32 cellular contexts compared by ENCODE assay signal in genomic region chr2:143431316-143431715, GRCh38.
A peak's percentile ranks its signal among the peaks of the same experiment; 100 is the strongest.
DNase-seq lines count a peak whose midpoint lies in the region; ATAC-seq, FAIRE-seq and TF ChIP-seq lines count a peak whose summit lies in the region.
"Had no signal": no experiment of that assay in that cellular context is flagged by ENCODE, and none has a peak within 500 bp of the region (broad histone marks: within the 10 kb centered on the region; RNA-seq: fewer than 3 reads in every experiment).

No MANE protein-coding gene starts in this region.

- H3K4me2 ChIP-seq in Karpas-422 (ENCODE audit: low read depth, low read length, poor library complexity, severe bottlenecking), result no peak overlapping the region

- H3K27ac Mint-ChIP-seq in stimulated activated effector memory CD8-positive, alpha-beta T cell treated with anti-CD3 and anti-CD28 coated beads, Interleukin-12 subunit alpha, Interleukin-12 subunit beta, amount 100 ng/mL, for 72 hours, result peak overlapping the region; percentile 29
- H3K27ac Mint-ChIP-seq: activated CD8-positive, alpha-beta T cell treated with anti-CD3 and anti-CD28 coated beads for 36 hours; activated naive CD8-positive, alpha-beta T cell treated with anti-CD3 and anti-CD28 coated beads, Interleukin-2, amount 10 ng/mL, durations not matched to agents 7 days and 5 days; endodermal cell; natural killer cell; stimulated activated naive B cell treated with anti-CD40 and anti-IgM and Interleukin-4, amounts not matched to agents 10 μg/mL and 1 μg/mL and 100 μg/mL, for 72 hours had no signal

- peaks cover 67% of the 10 kb centered on the region for H3K4me1 Mint-ChIP-seq in stimulated activated effector memory CD8-positive, alpha-beta T cell treated with anti-CD3 and anti-CD28 coated beads, Interleukin-12 subunit alpha, Interleukin-12 subunit beta, amount 100 ng/mL, for 72 hours
- H3K4me1 Mint-ChIP-seq: activated naive CD8-positive, alpha-beta T cell treated with anti-CD3 and anti-CD28 coated beads, Interleukin-2, amount 10 ng/mL, durations not matched to agents 7 days and 5 days; endodermal cell had no signal

- H3K4me3 ChIP-seq in Karpas-422 (ENCODE audit: low read length), result no peak overlapping the region
- H3K4me3 ChIP-seq: ascending aorta, lung, sigmoid colon, upper lobe of left lung had no signal

- no peak for TF ChIP-seq POLR2A in GM12891 (IDR thresholded peaks at IDR 0.05; ENCODE audit: low read depth, low read length)

- H3K9me3 ChIP-seq in Karpas-422 (ENCODE audit: low read length), result no peaks in the 10 kb centered on the region
- H3K9me3 ChIP-seq: ascending aorta, Caco-2, sigmoid colon, upper lobe of left lung had no signal

- peak; percentile 35 for FAIRE-seq in GM12891 (lab: Jason Lieb, UNC)
- FAIRE-seq: HTR-8/SVneo had no signal

- H3K36me3 Mint-ChIP-seq in stimulated activated effector memory CD8-positive, alpha-beta T cell treated with anti-CD3 and anti-CD28 coated beads, Interleukin-12 subunit alpha, Interleukin-12 subunit beta, amount 100 ng/mL, for 72 hours, result peaks cover 11% of the 10 kb centered on the region
- H3K36me3 Mint-ChIP-seq: natural killer cell had no signal

- H3K9me2 ChIP-seq in Karpas-422 (replicated peaks; ENCODE audit: insufficient read depth, low read length), result no peaks in the 10 kb centered on the region

- no peak overlapping the region for H2AFZ ChIP-seq in Karpas-422 (ENCODE audit: low read length)

- no peak overlapping the region for H3K9ac ChIP-seq in Karpas-422 (ENCODE audit: low read length)

- DNase-seq in GM12891 (ENCODE audit: insufficient read length, low spot score) (no peak), fibroblast of peridontal ligament (ENCODE audit: extremely low read depth) (peak; percentile 36), Karpas-422 (no peak), activated gamma-delta T cell treated with Interleukin-2 at 50 U/mL for 16 hours (no peak)
- no peak for DNase-seq in stimulated activated effector memory CD8-positive, alpha-beta T cell treated with anti-CD3 and anti-CD28 coated beads, Interleukin-12 subunit alpha, Interleukin-12 subunit beta, amount 100 ng/mL, for 72 hours (ENCODE audit: low spot score in 2 of 2)
- DNase-seq: activated CD8-positive, alpha-beta T cell treated with anti-CD3 and anti-CD28 coated beads for 36 hours; activated effector memory CD4-positive, alpha-beta T cell treated with Interleukin-2 at 50 U/mL for 16 hours; activated naive CD8-positive, alpha-beta T cell treated with anti-CD3 and anti-CD28 coated beads, Interleukin-2, amount 10 ng/mL, durations not matched to agents 7 days and 5 days; C1 segment of cervical spinal cord; Caco-2; cortex of kidney; DMS53; endodermal cell; GDM1; hippocampal formation; KG1; MM.1S; natural killer cell; NCI-H1930; NCI-H2171 treated with DMSO at 0.1 percent for 48 hours; NCI-H524 treated with DMSO at 0.1 percent for 48 hours; occipital lobe; SHP77; sigmoid colon; stimulated activated naive B cell treated with anti-CD40 and anti-IgM and Interleukin-4, amounts not matched to agents 10 μg/mL and 1 μg/mL and 100 μg/mL, for 72 hours; upper lobe of left lung had no signal

- H3K9me3 Mint-ChIP-seq in stimulated activated effector memory CD8-positive, alpha-beta T cell treated with anti-CD3 and anti-CD28 coated beads, Interleukin-12 subunit alpha, Interleukin-12 subunit beta, amount 100 ng/mL, for 72 hours, result no peaks in the 10 kb centered on the region
- H3K9me3 Mint-ChIP-seq: activated CD8-positive, alpha-beta T cell treated with anti-CD3 and anti-CD28 coated beads for 36 hours; activated naive CD8-positive, alpha-beta T cell treated with anti-CD3 and anti-CD28 coated beads, Interleukin-2, amount 10 ng/mL, durations not matched to agents 7 days and 5 days; endodermal cell; natural killer cell; stimulated activated naive B cell treated with anti-CD40 and anti-IgM and Interleukin-4, amounts not matched to agents 10 μg/mL and 1 μg/mL and 100 μg/mL, for 72 hours had no signal

- no peaks in the 10 kb centered on the region for H4K20me1 ChIP-seq in Karpas-422 (ENCODE audit: insufficient read depth, low read depth, low read length)

- ATAC-seq in SK-N-SH treated with all-trans-retinoic acid at 6 μM for 48 hours (peak; percentile 57; the same call in 2 of the 3 replicates), GM21381 (IDR thresholded peaks at IDR 0.05; ENCODE audit: unreplicated experiment) (no peak)
- no peak for ATAC-seq in stimulated activated effector memory CD8-positive, alpha-beta T cell treated with anti-CD3 and anti-CD28 coated beads, Interleukin-12 subunit alpha, Interleukin-12 subunit beta, amount 100 ng/mL, for 72 hours
- ATAC-seq: activated CD8-positive, alpha-beta T cell treated with anti-CD3 and anti-CD28 coated beads for 36 hours; esophagus mucosa; natural killer cell; stimulated activated naive B cell treated with anti-CD40 and anti-IgM and Interleukin-4, amounts not matched to agents 10 μg/mL and 1 μg/mL and 100 μg/mL, for 72 hours had no signal

- H3K36me3 ChIP-seq in Karpas-422 (ENCODE audit: insufficient read depth, low read length), result no peaks in the 10 kb centered on the region
- H3K36me3 ChIP-seq: ascending aorta, sigmoid colon, upper lobe of left lung had no signal

- H3K27ac ChIP-seq in Karpas-422 (ENCODE audit: low read length), result no peak overlapping the region
- H3K27ac ChIP-seq: ascending aorta, sigmoid colon, upper lobe of left lung had no signal

- H3K4me1 ChIP-seq in Karpas-422 (ENCODE audit: low read length), result no peaks in the 10 kb centered on the region
- H3K4me1 ChIP-seq: ascending aorta, Caco-2, sigmoid colon, upper lobe of left lung had no signal

- no peaks in the 10 kb centered on the region for H3K27me3 ChIP-seq in Karpas-422 (ENCODE audit: low read length)
- H3K27me3 ChIP-seq: ascending aorta, sigmoid colon, upper lobe of left lung had no signal

- no peaks in the 10 kb centered on the region for H3K79me2 ChIP-seq in Karpas-422 (ENCODE audit: low read length)

- H3K4me3 Mint-ChIP-seq in stimulated activated effector memory CD8-positive, alpha-beta T cell treated with anti-CD3 and anti-CD28 coated beads, Interleukin-12 subunit alpha, Interleukin-12 subunit beta, amount 100 ng/mL, for 72 hours, result no peak overlapping the region
- H3K4me3 Mint-ChIP-seq: activated CD8-positive, alpha-beta T cell treated with anti-CD3 and anti-CD28 coated beads for 36 hours; activated naive CD8-positive, alpha-beta T cell treated with anti-CD3 and anti-CD28 coated beads, Interleukin-2, amount 10 ng/mL, durations not matched to agents 7 days and 5 days; endodermal cell; natural killer cell; stimulated activated naive B cell treated with anti-CD40 and anti-IgM and Interleukin-4, amounts not matched to agents 10 μg/mL and 1 μg/mL and 100 μg/mL, for 72 hours had no signal

TF ChIP-seq in GM12891, 5 proteins besides CTCF, POLR2A, EP300 and RAD21:
- TF ChIP-seq POU2F2 (IDR thresholded peaks at IDR 0.05; ENCODE audit: low read depth, low read length), result no peak
- no peak for TF ChIP-seq TAF1 (IDR thresholded peaks at IDR 0.05; ENCODE audit: low read depth, low read length)
- no peak for TF ChIP-seq POLR2AphosphoS5 (IDR thresholded peaks at IDR 0.05; ENCODE audit: low read depth, low read length)
- TF ChIP-seq SPI1 (IDR thresholded peaks at IDR 0.05; ENCODE audit: low read depth, low read length), result no peak
- no peak for TF ChIP-seq PAX5 (IDR thresholded peaks at IDR 0.05; ENCODE audit: insufficient read depth, low read length, severe bottlenecking)

TF ChIP-seq in SK-N-SH treated with all-trans-retinoic acid at 6 μM for 48 hours, 23 proteins besides CTCF, POLR2A, EP300 and RAD21 (continues in another document):
- TF ChIP-seq TCF4 (CRISPR knock-in tag; IDR thresholded peaks at IDR 0.05; ENCODE audit: borderline replicate concordance), result no peak
- no peak for TF ChIP-seq ZFP3 (CRISPR knock-in tag; IDR thresholded peaks at IDR 0.05)
- no peak for TF ChIP-seq PATZ1 (CRISPR knock-in tag; IDR thresholded peaks at IDR 0.05; ENCODE audit: borderline replicate concordance)
- TF ChIP-seq POU6F1 (CRISPR knock-in tag; IDR thresholded peaks at IDR 0.05; ENCODE audit: borderline replicate concordance, low read depth), result no peak
- TF ChIP-seq PPARA (CRISPR knock-in tag; IDR thresholded peaks at IDR 0.05; ENCODE audit: borderline replicate concordance), result no peak
- no peak for TF ChIP-seq ZNF70 (CRISPR knock-in tag; IDR thresholded peaks at IDR 0.05)
